8 cellular contexts compared by ENCODE assay signal in genomic region chr12:97148941-97149559, GRCh38.
A peak's percentile ranks its signal among the peaks of the same experiment; 100 is the strongest.
DNase-seq lines count a peak whose midpoint lies in the region; ATAC-seq and TF ChIP-seq lines count a peak whose summit lies in the region.

No MANE protein-coding gene starts in this region.

- peak; percentile 91 for TF ChIP-seq CTCF in GM20000 (IDR thresholded peaks at IDR 0.05; ENCODE audit: extremely low read depth, missing control alignments)
- peak; percentile 89 for TF ChIP-seq CTCF in OCI-LY3 (IDR thresholded peaks at IDR 0.05; ENCODE audit: low read depth, low read length)
- peak in 2 of 4 experiments; percentile 42 to 49 for TF ChIP-seq CTCF in sigmoid colon (IDR thresholded peaks at IDR 0.05)

- no peak for TF ChIP-seq POLR2A in sigmoid colon (IDR thresholded peaks at IDR 0.05)

- H3K9me3 ChIP-seq in OCI-LY3 (ENCODE audit: insufficient read depth, low read length) (no peaks in the 10 kb centered on the region), sigmoid colon (no peaks in the 10 kb centered on the region)

- H3K27me3 ChIP-seq in OCI-LY3 (ENCODE audit: low read depth, low read length) (0 out of 2 replicates have a peak, but pooled peaks cover 6% of the 10 kb centered on the region), sigmoid colon (no peaks in the 10 kb centered on the region)

- H4K20me1 ChIP-seq in OCI-LY3 (ENCODE audit: insufficient read depth, low read length): no peaks in the 10 kb centered on the region

- no peaks in the 10 kb centered on the region for H3K79me2 ChIP-seq in OCI-LY3 (ENCODE audit: low read length)

- H3K9ac ChIP-seq in OCI-LY3 (ENCODE audit: low read length): no peak overlapping the region

- H3K27ac ChIP-seq in OCI-LY3 (ENCODE audit: low read length) (no peak overlapping the region), sigmoid colon (no peak overlapping the region)

- 41 to 53% methylated on average over 9 of the region's 9 CpGs for WGBS in sigmoid colon, 2 donors

- peak; percentile 63 for DNase-seq in D341Med (ENCODE audit: low spot score)
- DNase-seq in GM20000 (ENCODE audit: low spot score): peak; percentile 66
- DNase-seq in activated T-cell treated with anti-CD3 and anti-CD28 coated beads, Interleukin-2, amount 50 U/mL, for 48 hours: peak; percentile 54 to 57
- DNase-seq in cardiac septum (ENCODE audit: low spot score): peak; percentile 75
- DNase-seq in sciatic nerve (ENCODE audit: low spot score): peak; percentile 64
- no peak for DNase-seq in sigmoid colon

- H3K4me1 ChIP-seq in OCI-LY3 (ENCODE audit: low read length): no peaks in the 10 kb centered on the region
- no peaks in the 10 kb centered on the region for H3K4me1 ChIP-seq in sigmoid colon

- ATAC-seq in HG03520 (IDR thresholded peaks at IDR 0.05; ENCODE audit: unreplicated experiment): peak; percentile 100
- peak; percentile 67 for ATAC-seq in sciatic nerve

- peak overlapping the region; percentile 46 for H3K4me2 ChIP-seq in OCI-LY3 (ENCODE audit: low read length)

- H3K36me3 ChIP-seq in OCI-LY3 (replicated peaks; ENCODE audit: low read depth, low read length) (no peaks in the 10 kb centered on the region), sigmoid colon (no peaks in the 10 kb centered on the region)

- H2AFZ ChIP-seq in OCI-LY3 (ENCODE audit: low read depth, low read length): peak overlapping the region; percentile 56

- intact Hi-C loops in cardiac septum (cut with DNase I): loop anchor here (2.0 kb wide), 2 partner anchors 160 to 256 kb away; no protein-coding TSS in a partner anchor
- intact Hi-C loops in sciatic nerve (cut with DNase I): loop anchor here (5.0 kb wide), 1 partner anchor 472 kb away; no protein-coding TSS in a partner anchor
- intact Hi-C loops in sigmoid colon (cut with DNase I): loop anchor here (2.0 kb wide), 1 partner anchor 1248 kb away; no protein-coding TSS in a partner anchor

- H3K4me3 ChIP-seq in OCI-LY3 (ENCODE audit: low read length): no peak overlapping the region
- no peak overlapping the region for H3K4me3 ChIP-seq in sigmoid colon

- TF ChIP-seq EP300 in sigmoid colon (IDR thresholded peaks at IDR 0.05): no peak
